ENCODE assay signal across 8 cellular contexts in the genomic region with DNA sequence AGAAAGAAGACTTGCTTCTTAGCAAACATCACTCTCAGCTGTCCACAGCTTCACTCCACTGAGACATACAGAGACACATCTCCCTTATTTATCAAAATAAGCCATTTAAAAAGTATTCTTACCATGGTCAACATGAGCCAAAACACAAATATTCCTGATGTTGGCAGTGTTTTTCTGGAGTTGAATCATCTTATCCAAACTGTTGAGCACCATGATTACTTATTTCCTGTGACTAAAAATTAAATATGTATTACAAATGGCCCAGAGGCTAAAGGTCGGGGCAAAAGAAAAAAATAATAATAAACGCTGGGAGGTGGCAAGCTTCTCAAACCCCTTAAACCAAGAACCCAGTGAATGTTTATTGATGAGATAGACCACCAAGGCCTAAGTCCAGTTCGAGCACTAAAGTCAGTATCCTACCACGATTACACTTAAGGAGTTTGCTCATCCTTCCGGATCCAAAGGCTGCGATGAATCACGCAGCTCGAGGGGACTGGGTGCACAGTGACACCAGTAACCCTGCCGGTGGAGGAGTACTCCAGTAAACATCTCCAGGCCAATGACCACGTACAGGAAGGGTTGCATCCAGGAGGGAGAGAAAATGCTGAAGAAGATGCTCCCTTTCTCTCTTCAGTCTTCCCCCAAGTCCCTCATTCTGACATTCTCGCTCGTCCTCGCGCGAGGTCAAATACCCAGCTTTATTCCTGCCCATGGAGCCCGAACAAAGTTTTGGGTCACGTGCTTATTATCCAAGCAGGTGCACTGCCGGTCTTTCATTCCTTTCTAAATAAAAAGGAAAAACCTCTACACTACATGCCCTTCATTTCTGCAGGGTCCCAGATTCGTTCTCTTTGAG. TPM values are rescaled to one million over a fixed set of nuclear protein-coding genes. Genes with fewer than 3 reads are reported as not detected.
DNase-seq lines count a peak whose midpoint lies in the region; ATAC-seq, FAIRE-seq and TF ChIP-seq lines count a peak whose summit lies in the region.
"Not testable (repeated sequence)": the region's sequence is repeated elsewhere in the genome, so short reads cannot be mapped to it uniquely, and the experiment has no call there.

No MANE protein-coding gene starts in this region.

- ATAC-seq in GM18909 (IDR thresholded peaks at IDR 0.05; ENCODE audit: poor library complexity, unreplicated experiment), result peak; percentile 21
- ATAC-seq in HG02970 (IDR thresholded peaks at IDR 0.05; ENCODE audit: low FRiP score, unreplicated experiment), result peak; percentile 8
- peak; percentile 15 to 30 for ATAC-seq in activated CD4-positive, CD25-positive, alpha-beta regulatory T cell treated with anti-CD3 and anti-CD28 coated beads, Interleukin-2, amount 50 U/mL, for 24 hours

- TF ChIP-seq CTCF in colonic mucosa (IDR thresholded peaks at IDR 0.05); kidney (IDR thresholded peaks at IDR 0.05; ENCODE audit: borderline replicate concordance, extremely low read depth, insufficient read depth): not testable (repeated sequence)

- peak overlapping the region; percentile 76 for H3K4me2 ChIP-seq in skeletal muscle satellite cell (ENCODE audit: low read length)

- not testable (repeated sequence) for H3K27me3 ChIP-seq in colonic mucosa; skeletal muscle satellite cell (ENCODE audit: control insufficient read depth, insufficient read depth, low read length)

- not testable (repeated sequence) for H3K4me1 ChIP-seq in colonic mucosa; kidney (ENCODE audit: control insufficient read depth in 1 of 2, insufficient read depth in 1 of 2, low read depth in 1 of 2, low read length in 2 of 2)
- peaks cover 24% of the 10 kb centered on the region for H3K4me1 ChIP-seq in skeletal muscle satellite cell (ENCODE audit: control insufficient read depth, insufficient read depth, low read length)

- not testable (repeated sequence) for H3K9me3 ChIP-seq in colonic mucosa; kidney (ENCODE audit: control insufficient read depth in 1 of 2, low read length in 2 of 2); skeletal muscle satellite cell (replicated peaks; ENCODE audit: low read length)

- H3K36me3 ChIP-seq in colonic mucosa, result peaks cover 12% of the 10 kb centered on the region
- not testable (repeated sequence) for H3K36me3 ChIP-seq in kidney (ENCODE audit: control insufficient read depth in 1 of 2, insufficient read depth in 2 of 2, low read length in 2 of 2)
- peaks cover 23% of the 10 kb centered on the region for H3K36me3 ChIP-seq in skeletal muscle satellite cell (ENCODE audit: insufficient read depth, low read length)

- FAIRE-seq in kidney (lab: Jason Lieb, UNC), result not testable (repeated sequence)

- intact Hi-C loops in colonic mucosa (cut with DNase I); kidney (cut with DNase I): not testable (repeated sequence)

- peak overlapping the region; percentile 82 for H3K4me3 ChIP-seq in colonic mucosa
- H3K4me3 ChIP-seq in kidney (ENCODE audit: low read length in 2 of 2), result peak overlapping the region; percentile 81 to 86
- H3K4me3 ChIP-seq in skeletal muscle satellite cell (ENCODE audit: low read length), result peak overlapping the region; percentile 88

- DNase-seq in AG08395 (ENCODE audit: low spot score) (peak; percentile 53), NAMALWA (ENCODE audit: low spot score) (peak; percentile 71), colonic mucosa (peak; percentile 74)
- not testable (repeated sequence) for DNase-seq in kidney

- H3K27ac ChIP-seq in colonic mucosa, result peak overlapping the region; percentile 94
- peak overlapping the region; percentile 29 to 48 for H3K27ac ChIP-seq in kidney (ENCODE audit: low read depth in 2 of 2, low read length in 2 of 2)

- H3K9ac ChIP-seq in colonic mucosa (ENCODE audit: low read depth in 2 of 2, low read length in 2 of 2), result peak overlapping the region; percentile 70 to 81
- H3K9ac ChIP-seq in kidney (ENCODE audit: low read length in 2 of 2), result peak overlapping the region; percentile 24 to 54
- H3K9ac ChIP-seq in skeletal muscle satellite cell (ENCODE audit: low read depth, low read length), result peak overlapping the region; percentile 80

RNA-seq across cellular contexts. Expression of gene EFL1, which starts 0.7 kb away (rescaled TPM):
- total RNA-seq in colonic mucosa (10 to 100 TPM; 27.4 to 38.9 TPM), kidney (16.6 TPM)
- polyA plus RNA-seq in kidney (ENCODE audit: insufficient read depth, low read depth, low replicate concordance), result 9.2 TPM
- total RNA-seq in skeletal muscle satellite cell (2012; rRNA removed), result 22.3 and 24.7 TPM in 2 replicates

RNA-seq across cellular contexts. Expression of gene SAXO2, which starts 0.8 kb away (rescaled TPM):
- total RNA-seq in colonic mucosa (under 1 TPM; 0.67 to 0.93 TPM), kidney (3.2 TPM)
- polyA plus RNA-seq in kidney (ENCODE audit: insufficient read depth, low read depth, low replicate concordance), result 5.1 TPM
- 0.22 and 1.8 TPM in 2 replicates for total RNA-seq in skeletal muscle satellite cell (2012; rRNA removed)
